ENCODE assay signal across 10 cellular contexts in the genomic region with DNA sequence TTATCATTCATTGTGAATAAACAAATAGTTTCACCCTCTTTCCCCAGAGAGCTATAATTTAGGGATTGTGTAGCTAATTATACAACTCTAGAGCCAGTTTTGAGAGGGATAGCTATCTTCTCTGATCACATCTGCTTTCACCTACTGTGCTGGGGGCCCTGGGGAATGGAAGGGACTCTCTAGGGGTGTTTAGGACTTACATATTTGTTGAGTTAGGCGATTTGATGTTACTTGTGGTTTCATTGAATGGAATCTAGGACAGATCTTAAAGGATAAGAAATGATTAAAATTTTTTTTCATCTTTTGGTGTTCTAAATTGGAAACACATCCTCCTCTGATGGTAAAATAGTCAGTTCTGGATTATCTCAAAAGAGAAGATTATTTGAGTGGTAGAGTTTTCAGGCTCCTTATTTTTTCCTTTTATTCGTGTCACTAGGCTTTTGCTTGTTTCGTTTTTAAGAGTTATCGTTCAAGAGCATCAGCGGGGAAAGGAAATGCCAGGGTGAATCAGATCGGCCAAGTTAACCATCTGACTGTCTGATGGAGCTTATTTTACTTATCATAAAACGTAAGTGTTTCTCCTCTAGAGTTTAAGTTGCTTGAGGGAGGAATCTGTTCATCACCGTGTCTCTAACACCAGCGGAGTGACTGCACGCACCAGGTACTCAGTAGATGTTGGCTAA.
A peak's percentile ranks its signal among the peaks of the same experiment; 100 is the strongest.
DNase-seq lines count a peak whose midpoint lies in the region; ATAC-seq, FAIRE-seq and TF ChIP-seq lines count a peak whose summit lies in the region.
"Had no signal": no experiment of that assay in that cellular context is flagged by ENCODE, and none has a peak within 500 bp of the region (broad histone marks: within the 10 kb centered on the region; RNA-seq: fewer than 3 reads in every experiment).

No MANE protein-coding gene starts in this region.

- H3K79me2 ChIP-seq in astrocyte (ENCODE audit: insufficient read depth, low read length) = no peaks in the 10 kb centered on the region

- peak overlapping the region; percentile 24 for H3K4me3 Mint-ChIP-seq in activated T-cell treated with anti-CD3 and anti-CD28 coated beads, Interleukin-2, amount 50 U/mL, for 24 hours
- peak overlapping the region; percentile 24 for H3K4me3 Mint-ChIP-seq in astrocyte (ENCODE audit: unreplicated experiment)
- H3K4me3 Mint-ChIP-seq: B cell had no signal

- peak overlapping the region; percentile 72 for H3K27ac Mint-ChIP-seq in activated T-cell treated with anti-CD3 and anti-CD28 coated beads, Interleukin-2, amount 50 U/mL, for 24 hours
- peak overlapping the region; percentile 91 for H3K27ac Mint-ChIP-seq in astrocyte (ENCODE audit: unreplicated experiment)
- H3K27ac Mint-ChIP-seq: B cell had no signal

- H3K4me2 ChIP-seq in astrocyte (ENCODE audit: low read length) = peak overlapping the region; percentile 83
- peak overlapping the region; percentile 79 for H3K4me2 ChIP-seq in skeletal muscle satellite cell (ENCODE audit: low read length)

- peak overlapping the region; percentile 90 for H3K27ac ChIP-seq in astrocyte (ENCODE audit: low read depth, low read length)
- H3K27ac ChIP-seq: thoracic aorta had no signal

- no peaks in the 10 kb centered on the region for H4K20me1 ChIP-seq in astrocyte (ENCODE audit: insufficient read depth, low read length)

- peaks cover 32% of the 10 kb centered on the region for H3K4me1 Mint-ChIP-seq in activated T-cell treated with anti-CD3 and anti-CD28 coated beads, Interleukin-2, amount 50 U/mL, for 24 hours (ENCODE audit: low read depth)
- peaks cover 34% of the 10 kb centered on the region for H3K4me1 Mint-ChIP-seq in astrocyte (ENCODE audit: low read depth, unreplicated experiment)
- H3K4me1 Mint-ChIP-seq: B cell had no signal

- no peaks in the 10 kb centered on the region for H3K9me3 Mint-ChIP-seq in activated T-cell treated with anti-CD3 and anti-CD28 coated beads, Interleukin-2, amount 50 U/mL, for 24 hours
- H3K9me3 Mint-ChIP-seq in astrocyte (ENCODE audit: unreplicated experiment) = no peaks in the 10 kb centered on the region

- H3K4me1 ChIP-seq in astrocyte (ENCODE audit: insufficient read depth, low read length) = peaks cover 21% of the 10 kb centered on the region
- peaks cover 39% of the 10 kb centered on the region for H3K4me1 ChIP-seq in skeletal muscle satellite cell (ENCODE audit: control insufficient read depth, insufficient read depth, low read length)
- no peaks in the 10 kb centered on the region; the same call in 1 of the 2 replicates for H3K4me1 ChIP-seq in BE2C

- H3K9me3 ChIP-seq in astrocyte (ENCODE audit: insufficient read depth, low read depth, low read length) (no peaks in the 10 kb centered on the region), skeletal muscle satellite cell (replicated peaks; ENCODE audit: low read length) (no peaks in the 10 kb centered on the region), BE2C (no peaks in the 10 kb centered on the region)
- H3K9me3 ChIP-seq: thoracic aorta had no signal

- H3K36me3 ChIP-seq in astrocyte (ENCODE audit: insufficient read depth, low read length) = no peaks in the 10 kb centered on the region
- no peaks in the 10 kb centered on the region for H3K36me3 ChIP-seq in skeletal muscle satellite cell (ENCODE audit: insufficient read depth, low read length)
- no peaks in the 10 kb centered on the region for H3K36me3 ChIP-seq in BE2C
- H3K36me3 ChIP-seq: thoracic aorta had no signal

- H3K4me3 ChIP-seq in astrocyte (ENCODE audit: insufficient read depth, low read depth, low read length) = peak overlapping the region; percentile 58
- peak overlapping the region; percentile 29 for H3K4me3 ChIP-seq in skeletal muscle satellite cell (ENCODE audit: low read length)
- no peak overlapping the region for H3K4me3 ChIP-seq in BE2C (ENCODE audit: low read depth, low read length)
- H3K4me3 ChIP-seq: thoracic aorta had no signal

- H3K27me3 ChIP-seq in astrocyte (ENCODE audit: insufficient read depth, low read length) = no peaks in the 10 kb centered on the region
- H3K27me3 ChIP-seq in skeletal muscle satellite cell (ENCODE audit: control insufficient read depth, insufficient read depth, low read length) = no peaks in the 10 kb centered on the region
- H3K27me3 ChIP-seq in BE2C = no peaks in the 10 kb centered on the region

- no peak for DNase-seq in activated T-cell treated with anti-CD3 and anti-CD28 coated beads, Interleukin-2, amount 50 U/mL, for 24 hours
- no peak for DNase-seq in activated T-cell treated with anti-CD3 and anti-CD28 coated beads for 4 hours
- DNase-seq in NCI-H2081 treated with DMSO at 0.1 percent for 48 hours (lab: John Stamatoyannopoulos, UW) = peak; percentile 7
- DNase-seq in astrocyte (ENCODE audit: low read depth) = peak; percentile 86
- no peak for DNase-seq in BE2C
- DNase-seq in activated effector memory CD4-positive, alpha-beta T cell treated with anti-CD3 and anti-CD28 coated beads, Interleukin-2, amount 50 U/mL, for 16 hours = no peak

- peaks cover 18% of the 10 kb centered on the region for H3K36me3 Mint-ChIP-seq in activated T-cell treated with anti-CD3 and anti-CD28 coated beads, Interleukin-2, amount 50 U/mL, for 24 hours (ENCODE audit: low read depth)
- peaks cover 2% of the 10 kb centered on the region for H3K36me3 Mint-ChIP-seq in astrocyte (ENCODE audit: low read depth, unreplicated experiment)

- TF ChIP-seq CTCF in astrocyte (IDR thresholded peaks at IDR 0.05; ENCODE audit: insufficient read depth, low read depth, low read length) = no peak
- TF ChIP-seq CTCF in BE2C (IDR thresholded peaks at IDR 0.05; ENCODE audit: low read depth, low read length) = no peak

- H3K27me3 Mint-ChIP-seq in activated T-cell treated with anti-CD3 and anti-CD28 coated beads, Interleukin-2, amount 50 U/mL, for 24 hours = no peaks in the 10 kb centered on the region
- no peaks in the 10 kb centered on the region for H3K27me3 Mint-ChIP-seq in astrocyte (ENCODE audit: low read depth, unreplicated experiment)
- H3K27me3 Mint-ChIP-seq: B cell had no signal

- H3K9ac ChIP-seq in astrocyte (ENCODE audit: low read length) (peak overlapping the region; percentile 75), skeletal muscle satellite cell (ENCODE audit: low read depth, low read length) (peak overlapping the region; percentile 83)

- FAIRE-seq in astrocyte (lab: Jason Lieb, UNC) = peak; percentile 91

- peak overlapping the region; percentile 3 for H2AFZ ChIP-seq in astrocyte (ENCODE audit: low read depth, low read length)

- ATAC-seq in HG03354 (IDR thresholded peaks at IDR 0.05; ENCODE audit: poor library complexity, severe bottlenecking, unreplicated experiment) = no peak

Comparison
In these comparisons a context has a peak if more than half of its experiments do, and no peak if none do; other contexts are left out.
1. DNase-seq: peak in NCI-H2081 treated with DMSO at 0.1 percent for 48 hours (single experiment) and astrocyte (single experiment); none in activated T-cell treated with anti-CD3 and anti-CD28 coated beads, Interleukin-2, amount 50 U/mL, for 24 hours (single experiment), activated T-cell treated with anti-CD3 and anti-CD28 coated beads for 4 hours (single experiment), BE2C (single experiment) and activated effector memory CD4-positive, alpha-beta T cell treated with anti-CD3 and anti-CD28 coated beads, Interleukin-2, amount 50 U/mL, for 16 hours (single experiment).